8 cellular contexts compared by ENCODE assay signal in genomic region chr15:58331903-58332675, GRCh38.
A peak's percentile ranks its signal among the peaks of the same experiment; 100 is the strongest.
DNase-seq lines count a peak whose midpoint lies in the region; ATAC-seq and TF ChIP-seq lines count a peak whose summit lies in the region.

No MANE protein-coding gene starts in this region.

- no peak for TF ChIP-seq CTCF in GM13977 (IDR thresholded peaks at IDR 0.05; ENCODE audit: extremely low read depth, insufficient read depth, missing control alignments)
- TF ChIP-seq CTCF in WI38 (IDR thresholded peaks at IDR 0.05; ENCODE audit: low read depth, low read length): no peak
- no peak for TF ChIP-seq CTCF in breast epithelium (IDR thresholded peaks at IDR 0.05)

- intact Hi-C loops in breast epithelium (cut with DNase I; ENCODE audit: low total_unique reads): no loop called here

- H3K9me3 ChIP-seq in breast epithelium: peaks cover 0 to 4% of the 10 kb centered on the region in 2 donors

- in situ Hi-C loops in GM13977 (cut with MboI; ENCODE audit: low pct_unique_long_range_greater_than_20kb, low sequenced_read_pairs, unreplicated experiment): no loop called here

- peak overlapping the region; percentile 95 to 97 for H3K27ac ChIP-seq in breast epithelium

- peak; percentile 36 for ATAC-seq in HG03039 (IDR thresholded peaks at IDR 0.05; ENCODE audit: unreplicated experiment)

- peaks cover 0 to 23% of the 10 kb centered on the region in 2 donors for H3K4me1 ChIP-seq in breast epithelium

- no peaks in the 10 kb centered on the region for H3K27me3 ChIP-seq in breast epithelium

- TF ChIP-seq POLR2A in breast epithelium (IDR thresholded peaks at IDR 0.05): no peak

- DNase-seq in GM13977 (ENCODE audit: low spot score) (peak; percentile 40), NCI-H2171 (lab: John Stamatoyannopoulos, UW) (peak; percentile 86), breast epithelium (ENCODE audit: low spot score in 2 of 2) (peak; percentile 95 to 96), inferior parietal cortex (ENCODE audit: extremely low spot score) (peak; percentile 91), smooth muscle cell of the brain vasculature (ENCODE audit: low read depth, low spot score) (peak; percentile 95), DMS114 treated with DMSO at 0.1 percent for 48 hours (lab: John Stamatoyannopoulos, UW; ENCODE audit: unreplicated experiment) (no peak)

- H3K36me3 ChIP-seq in breast epithelium: no peaks in the 10 kb centered on the region

- peak overlapping the region; percentile 2; the same call in 1 of the 2 replicates for H3K4me3 ChIP-seq in WI38 (ENCODE audit: low read depth, low read length)
- H3K4me3 ChIP-seq in breast epithelium: peak overlapping the region in 1 of 3 donors; percentile 3
